In genomic region chr1:52444465-52444864, GRCh38 we compare ENCODE assay signal across 26 cellular contexts.
"Had no signal": no experiment of that assay in that cellular context is flagged by ENCODE, and none has a peak within 500 bp of the region (broad histone marks: within the 10 kb centered on the region; RNA-seq: fewer than 3 reads in every experiment).

No MANE protein-coding gene starts in this region.

- H3K9me3 ChIP-seq: adrenal gland had no signal

- H3K27me3 ChIP-seq: adrenal gland had no signal

- H3K4me3 ChIP-seq: adrenal gland, K562, SK-N-MC had no signal

- H3K27ac Mint-ChIP-seq: activated CD4-positive, alpha-beta T cell treated with anti-CD3 and anti-CD28 coated beads for 36 hours; activated CD8-positive, alpha-beta T cell treated with anti-CD3 and anti-CD28 coated beads for 36 hours; activated naive CD4-positive, alpha-beta T cell treated with anti-CD3 and anti-CD28 coated beads, Interleukin-2, amount 10 ng/mL, durations not matched to agents 7 days and 5 days; activated naive CD8-positive, alpha-beta T cell treated with anti-CD3 and anti-CD28 coated beads for 36 hours; activated T-cell treated with anti-CD3 and anti-CD28 coated beads, Interleukin-2, amount 50 U/mL, for 72 hours; activated T-helper 2 cell treated with anti-CD3 and anti-CD28 coated beads, Interferon-gamma antibody, Interleukin-2, Interleukin-4, amounts not matched to agents 10 μg/mL and 5 μg/mL and 100 μg/mL, durations not matched to agents 14 hours and 24 hours and 36 hours; T-helper 1 cell treated with Interleukin-12 subunit alpha and Interleukin-12 subunit beta and Interleukin-4 antibody, amounts not matched to agents 30 μg/mL and 1 μg/mL, for 36 hours had no signal

- DNase-seq: activated CD4-positive, alpha-beta T cell treated with anti-CD3 and anti-CD28 coated beads for 36 hours; activated CD4-positive, CD25-positive, alpha-beta regulatory T cell; activated CD8-positive, alpha-beta memory T cell treated with anti-CD3 and anti-CD28 coated beads, Interleukin-2, amount 50 U/mL, for 4 hours; activated CD8-positive, alpha-beta T cell treated with anti-CD3 and anti-CD28 coated beads for 36 hours; activated gamma-delta T cell treated with Interleukin-2 at 50 U/mL for 16 hours; activated naive CD4-positive, alpha-beta T cell treated with anti-CD3 and anti-CD28 coated beads, Interleukin-2, amount 10 ng/mL, durations not matched to agents 7 days and 5 days; activated naive CD8-positive, alpha-beta T cell treated with anti-CD3 and anti-CD28 coated beads for 36 hours; activated T-cell treated with anti-CD3 and anti-CD28 coated beads, Interleukin-2, amount 50 U/mL, for 72 hours; adrenal gland; anterior cingulate cortex; caudate nucleus; Karpas-422; NCI-H1048; NCI-H146; NCI-H187 treated with DMSO at 0.1 percent for 48 hours; NCI-H2081 treated with DMSO at 0.1 percent for 48 hours; NCI-H345; NCI-H510A; NCI-H526 treated with DMSO at 0.1 percent for 48 hours; PC-3; SIG-M5 had no signal

- H3K27ac ChIP-seq: adrenal gland, SK-N-MC had no signal

- FAIRE-seq: K562, RCC 7860 had no signal

- H3K4me1 Mint-ChIP-seq: activated CD4-positive, alpha-beta T cell treated with anti-CD3 and anti-CD28 coated beads for 36 hours; activated naive CD4-positive, alpha-beta T cell treated with anti-CD3 and anti-CD28 coated beads, Interleukin-2, amount 10 ng/mL, durations not matched to agents 7 days and 5 days; activated naive CD8-positive, alpha-beta T cell treated with anti-CD3 and anti-CD28 coated beads for 36 hours had no signal

- H3K9me3 Mint-ChIP-seq: activated CD8-positive, alpha-beta T cell treated with anti-CD3 and anti-CD28 coated beads for 36 hours; activated naive CD4-positive, alpha-beta T cell treated with anti-CD3 and anti-CD28 coated beads, Interleukin-2, amount 10 ng/mL, durations not matched to agents 7 days and 5 days; activated naive CD8-positive, alpha-beta T cell treated with anti-CD3 and anti-CD28 coated beads for 36 hours; activated T-cell treated with anti-CD3 and anti-CD28 coated beads, Interleukin-2, amount 50 U/mL, for 72 hours; activated T-helper 2 cell treated with anti-CD3 and anti-CD28 coated beads, Interferon-gamma antibody, Interleukin-2, Interleukin-4, amounts not matched to agents 10 μg/mL and 5 μg/mL and 100 μg/mL, durations not matched to agents 14 hours and 24 hours and 36 hours; T-helper 1 cell treated with Interleukin-12 subunit alpha and Interleukin-12 subunit beta and Interleukin-4 antibody, amounts not matched to agents 30 μg/mL and 1 μg/mL, for 36 hours had no signal

- H3K4me1 ChIP-seq: adrenal gland had no signal

- H3K4me3 Mint-ChIP-seq: activated CD4-positive, alpha-beta T cell treated with anti-CD3 and anti-CD28 coated beads for 36 hours; activated CD8-positive, alpha-beta T cell treated with anti-CD3 and anti-CD28 coated beads for 36 hours; activated naive CD4-positive, alpha-beta T cell treated with anti-CD3 and anti-CD28 coated beads, Interleukin-2, amount 10 ng/mL, durations not matched to agents 7 days and 5 days; activated naive CD8-positive, alpha-beta T cell treated with anti-CD3 and anti-CD28 coated beads for 36 hours; activated T-cell treated with anti-CD3 and anti-CD28 coated beads, Interleukin-2, amount 50 U/mL, for 72 hours; T-helper 1 cell treated with Interleukin-12 subunit alpha and Interleukin-12 subunit beta and Interleukin-4 antibody, amounts not matched to agents 30 μg/mL and 1 μg/mL, for 36 hours had no signal

- H3K27me3 Mint-ChIP-seq: activated CD4-positive, alpha-beta T cell treated with anti-CD3 and anti-CD28 coated beads for 36 hours; activated CD8-positive, alpha-beta T cell treated with anti-CD3 and anti-CD28 coated beads for 36 hours; activated naive CD4-positive, alpha-beta T cell treated with anti-CD3 and anti-CD28 coated beads, Interleukin-2, amount 10 ng/mL, durations not matched to agents 7 days and 5 days; activated naive CD8-positive, alpha-beta T cell treated with anti-CD3 and anti-CD28 coated beads for 36 hours had no signal
